9 cellular contexts compared by ENCODE assay signal in the genomic region with DNA sequence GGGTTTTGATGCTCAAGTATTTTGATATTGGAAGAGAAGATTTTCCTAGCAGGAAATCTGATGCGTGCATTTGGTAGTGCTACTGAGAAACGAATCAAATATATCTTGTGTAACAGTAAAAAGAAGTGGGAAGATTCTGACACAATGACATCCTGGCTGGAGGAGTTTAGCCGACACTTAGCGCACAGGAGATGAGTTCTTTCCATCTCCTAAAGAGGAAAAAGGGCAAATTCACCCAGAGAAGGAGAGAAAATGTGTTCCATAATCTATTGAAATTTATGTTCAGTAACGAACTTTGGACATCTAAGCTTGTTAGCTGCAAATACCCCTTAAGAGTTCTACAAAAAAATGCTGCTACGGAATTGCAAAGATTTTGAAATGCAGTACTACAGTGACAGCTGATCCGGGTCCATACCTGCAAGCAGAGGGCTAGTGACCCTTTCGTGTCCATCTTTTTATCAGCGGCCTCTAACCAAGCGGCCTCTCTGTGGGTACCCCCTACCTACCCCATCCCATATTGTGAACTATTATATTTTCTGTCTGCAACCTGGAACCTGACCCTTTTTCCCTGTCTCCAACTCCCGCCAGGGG. TPM values are rescaled to one million over a fixed set of nuclear protein-coding genes. Genes with fewer than 3 reads are reported as not detected.
DNase-seq lines count a peak whose midpoint lies in the region; ATAC-seq and TF ChIP-seq lines count a peak whose summit lies in the region.
"Had no signal": no experiment of that assay in that cellular context is flagged by ENCODE, and none has a peak within 500 bp of the region (broad histone marks: within the 10 kb centered on the region; RNA-seq: fewer than 3 reads in every experiment).

No MANE protein-coding gene starts in this region.

- H3K27me3 ChIP-seq in IMR-90 (ENCODE audit: control insufficient read depth, insufficient read depth, low read length) = no peaks in the 10 kb centered on the region
- no peaks in the 10 kb centered on the region for H3K27me3 ChIP-seq in muscle layer of colon (ENCODE audit: control insufficient read depth in 1 of 2, insufficient read depth in 2 of 2, low read length in 2 of 2)

- H3K56ac ChIP-seq in IMR-90 (ENCODE audit: extremely low read depth, insufficient read depth, low read length) = no peak overlapping the region; the same call in 1 of the 2 replicates

- no peak overlapping the region for H4K5ac ChIP-seq in IMR-90 (ENCODE audit: low read depth, low read length)

- in situ Hi-C loops in IMR-90 (cut with MboI; ENCODE audit: low sequenced_read_pairs) = loop anchor here (25.0 kb wide), 1 partner anchor 780 kb away; a partner anchor contains a TSS

- DNase-seq in AG04449 (ENCODE audit: low read depth, low spot score) = no peak
- DNase-seq in IMR-90 = no peak
- peak in 3 of 61 donors; percentile 5 to 19 (median 13) for DNase-seq in caudate nucleus (lab: John Stamatoyannopoulos, UW)
- DNase-seq in effector CD8-positive, alpha-beta T cell (lab: John Stamatoyannopoulos, UW) = no peak
- DNase-seq in NCI-H526 treated with DMSO at 0.1 percent for 48 hours (lab: John Stamatoyannopoulos, UW) = no peak
- DNase-seq in NCI-H69 (lab: John Stamatoyannopoulos, UW) = no peak
- DNase-seq: stimulated activated CD4-positive, alpha-beta T cell treated with anti-CD3 and anti-CD28 coated beads, Interleukin-12 subunit alpha, Interleukin-12 subunit beta, amount 100 ng/mL, for 4 hours had no signal

- H3K4me1 ChIP-seq in IMR-90 (ENCODE audit: control insufficient read depth, insufficient read depth, low read length) (no peaks in the 10 kb centered on the region; the same call in 1 of the 2 replicates), muscle layer of colon (ENCODE audit: insufficient read depth, low read length) (peaks cover 10% of the 10 kb centered on the region)

- H2AFZ ChIP-seq in IMR-90 (replicated peaks; ENCODE audit: low read length, poor library complexity) = peak overlapping the region; percentile 97

- peak overlapping the region; percentile 77 for H2AK9ac ChIP-seq in IMR-90 (replicated peaks; ENCODE audit: low read depth, low read length, poor library complexity)

- H3K4me3 ChIP-seq in AG04449 (ENCODE audit: low read depth, low read length) (peak overlapping the region; percentile 83), IMR-90 (ENCODE audit: insufficient read depth, low read depth, low read length) (peak overlapping the region; percentile 81), muscle layer of colon (ENCODE audit: low read depth in 1 of 2, low read length in 2 of 2) (peak overlapping the region; percentile 69 to 75)

- H3K27ac ChIP-seq in IMR-90 (ENCODE audit: insufficient read depth, low read length) = peak overlapping the region; percentile 19; the same call in 1 of the 2 replicates
- H3K27ac ChIP-seq in caudate nucleus (ENCODE audit: low read depth, low read length) = peak overlapping the region; percentile 83
- H3K27ac ChIP-seq in muscle layer of colon (ENCODE audit: low read depth, low read length) = peak overlapping the region; percentile 62

- no peak overlapping the region for H4K91ac ChIP-seq in IMR-90 (ENCODE audit: insufficient read depth, low read depth, low read length)

- TF ChIP-seq CTCF in AG04449 (IDR thresholded peaks at IDR 0.05; ENCODE audit: insufficient read depth, low read length, missing control alignments) = no peak
- TF ChIP-seq CTCF in IMR-90 (conservative IDR thresholded peaks at IDR 0.05; ENCODE audit: low read depth, low read length) = no peak

- H2AK5ac ChIP-seq in IMR-90 (ENCODE audit: low read depth, low read length) = no peak overlapping the region; the same call in 1 of the 2 replicates

- no peaks in the 10 kb centered on the region for H3K9me1 ChIP-seq in IMR-90 (ENCODE audit: insufficient read depth, low read length)

- H3K4ac ChIP-seq in IMR-90 (ENCODE audit: low read depth, low read length) = no peak overlapping the region

- no peak for TF ChIP-seq POLR2A in IMR-90 (IDR thresholded peaks at IDR 0.05; ENCODE audit: low read depth, low read length)

- dilution Hi-C loops in IMR-90 (cut with HindIII; ENCODE audit: low sequenced_read_pairs, unreplicated experiment) = no loop called here

- H3K9me3 ChIP-seq in IMR-90 (ENCODE audit: control insufficient read depth, insufficient read depth, low read length) (no peaks in the 10 kb centered on the region), muscle layer of colon (ENCODE audit: low read length) (no peaks in the 10 kb centered on the region)

- peaks cover 8 to 21% of the 10 kb centered on the region in 2 experiments; a peak in 3 of 4 replicates for H3K79me1 ChIP-seq in IMR-90 (ENCODE audit: low read depth in 1 of 2, low read length in 2 of 2)

- POLR2A ChIA-PET in AG04449 (lab: Yijun Ruan, JAX) (no interaction called here), IMR-90 (lab: Charles Lee; ENCODE audit: unreplicated experiment) (no interaction called here)

- 0% methylated on average over 2 of the region's 11 CpGs; no CpG with 5 or more reads in 1 of the 2 experiments for WGBS in IMR-90 (ENCODE audit: extremely low coverage in 2 of 2, insufficient read length in 1 of 2), 2 experiments

- CTCF ChIA-PET in AG04449 (lab: Yijun Ruan, JAX) = interaction anchor here (1.0 to 9.6 kb wide), 8 partner anchors 11 to 401 kb away, joined by 3 to 153 read pairs (median 6); no protein-coding TSS in a partner anchor
- CTCF ChIA-PET in IMR-90 (lab: Yijun Ruan, JAX) = interaction anchor here (0.7 to 1.5 kb wide), 3 partner anchors 10 to 135 kb away, joined by 3 read pairs; no protein-coding TSS in a partner anchor

- no peak for TF ChIP-seq RAD21 in IMR-90 (IDR thresholded peaks at IDR 0.05; ENCODE audit: low read length)

- peak overlapping the region; percentile 98 for H3K4me2 ChIP-seq in IMR-90 (ENCODE audit: low read depth, low read length)

- H2BK120ac ChIP-seq in IMR-90 (ENCODE audit: low read depth, low read length) = no peak overlapping the region

- H3K36me3 ChIP-seq in IMR-90 (ENCODE audit: control insufficient read depth, insufficient read depth, low read length) = peaks cover 6% of the 10 kb centered on the region
- H3K36me3 ChIP-seq in muscle layer of colon (ENCODE audit: insufficient read depth, low read length) = peaks cover 17% of the 10 kb centered on the region

- no TSS peak for BruUV-seq in IMR-90 (replicated peaks; lab: Mats Ljungman, UMichigan)

- no peaks in the 10 kb centered on the region for H4K20me1 ChIP-seq in IMR-90 (ENCODE audit: insufficient read depth, low read length)

- ATAC-seq in IMR-90 (ENCODE audit: low read depth) (no peak), HG02763 (IDR thresholded peaks at IDR 0.05; ENCODE audit: unreplicated experiment) (no peak)

- peak overlapping the region; percentile 29 for H3K9ac ChIP-seq in IMR-90 (ENCODE audit: low read depth, low read length)
- H3K9ac ChIP-seq in muscle layer of colon (ENCODE audit: low read length) = peak overlapping the region; percentile 22

- H4K8ac ChIP-seq in IMR-90 (ENCODE audit: low read depth in 2 of 2, low read length in 2 of 2) = no peak overlapping the region; a peak in 1 of 4 replicates

- no peak overlapping the region for H3K18ac ChIP-seq in IMR-90 (ENCODE audit: low read depth, low read length)

- no peak overlapping the region for H2BK20ac ChIP-seq in IMR-90 (ENCODE audit: low read depth, low read length)

- intact Hi-C loops in IMR-90 (cut with micrococcal nuclease) = no loop called here

- H2BK15ac ChIP-seq in IMR-90 (ENCODE audit: low read depth, low read length) = no peak overlapping the region

- H3K14ac ChIP-seq in IMR-90 (replicated peaks; ENCODE audit: low read depth, low read length) = peak overlapping the region; percentile 58

- H2BK5ac ChIP-seq in IMR-90 (ENCODE audit: low read depth, low read length, poor library complexity, severe bottlenecking) = no peak overlapping the region

- H3K23ac ChIP-seq in IMR-90 (ENCODE audit: low read depth, low read length) = peak overlapping the region; percentile 68

TF ChIP-seq in IMR-90, 13 proteins besides CTCF, POLR2A, EP300 and RAD21:
- TF ChIP-seq BHLHE40 (IDR thresholded peaks at IDR 0.05; ENCODE audit: low read depth, low read length) (no peak), RCOR1 (IDR thresholded peaks at IDR 0.05; ENCODE audit: insufficient replicate concordance, low read length) (no peak), RFX5 (IDR thresholded peaks at IDR 0.05; ENCODE audit: low read depth, low read length) (no peak), NFE2L2 (IDR thresholded peaks at IDR 0.05; ENCODE audit: low read depth, low read length) (no peak), MAFK (IDR thresholded peaks at IDR 0.05; ENCODE audit: low read depth, low read length) (no peak), MXI1 (IDR thresholded peaks at IDR 0.05; ENCODE audit: borderline replicate concordance, low read depth, low read length) (no peak)
- TF ChIP-seq, protein P1, sequence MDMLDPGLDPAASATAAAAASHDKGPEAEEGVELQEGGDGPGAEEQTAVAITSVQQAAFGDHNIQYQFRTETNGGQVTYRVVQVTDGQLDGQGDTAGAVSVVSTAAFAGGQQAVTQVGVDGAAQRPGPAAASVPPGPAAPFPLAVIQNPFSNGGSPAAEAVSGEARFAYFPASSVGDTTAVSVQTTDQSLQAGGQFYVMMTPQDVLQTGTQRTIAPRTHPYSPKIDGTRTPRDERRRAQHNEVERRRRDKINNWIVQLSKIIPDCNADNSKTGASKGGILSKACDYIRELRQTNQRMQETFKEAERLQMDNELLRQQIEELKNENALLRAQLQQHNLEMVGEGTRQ (IDR thresholded peaks at IDR 0.05; ENCODE audit: low read depth, low read length) = no peak
- TF ChIP-seq, protein P2, sequence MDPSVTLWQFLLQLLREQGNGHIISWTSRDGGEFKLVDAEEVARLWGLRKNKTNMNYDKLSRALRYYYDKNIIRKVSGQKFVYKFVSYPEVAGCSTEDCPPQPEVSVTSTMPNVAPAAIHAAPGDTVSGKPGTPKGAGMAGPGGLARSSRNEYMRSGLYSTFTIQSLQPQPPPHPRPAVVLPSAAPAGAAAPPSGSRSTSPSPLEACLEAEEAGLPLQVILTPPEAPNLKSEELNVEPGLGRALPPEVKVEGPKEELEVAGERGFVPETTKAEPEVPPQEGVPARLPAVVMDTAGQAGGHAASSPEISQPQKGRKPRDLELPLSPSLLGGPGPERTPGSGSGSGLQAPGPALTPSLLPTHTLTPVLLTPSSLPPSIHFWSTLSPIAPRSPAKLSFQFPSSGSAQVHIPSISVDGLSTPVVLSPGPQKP (IDR thresholded peaks at IDR 0.05; ENCODE audit: borderline replicate concordance, low read depth, low read length) = no peak

RNA-seq across cellular contexts. Expression of a gene that starts 1.0 kb away (rescaled TPM):
- total RNA-seq in IMR-90 (2012; rRNA removed) = 14.5 and 20.3 TPM in 2 replicates
- polyA plus RNA-seq in IMR-90 (2012; rRNA removed) = 17.9 and 19.4 TPM in 2 replicates
- 14.1 and 20.7 TPM in 2 replicates for polyA plus RNA-seq in IMR-90 (2012; cell fraction: cytosol; rRNA removed)
- 27.3 and 29.1 TPM in 2 replicates for polyA plus RNA-seq in IMR-90 (2012; cell fraction: nucleus; rRNA removed; ENCODE audit: low replicate concordance)

Comparison
In these comparisons a context has a peak if more than half of its experiments do, and no peak if none do; other contexts are left out.
1. H3K27ac ChIP-seq: peak in every context shown above with its lines; median percentile 83 in caudate nucleus; 62 in muscle layer of colon; 19 in IMR-90.